ENCODE assay signal across 8 cellular contexts in genomic region chr11:66855574-66856495, GRCh38. TPM values are rescaled to one million over a fixed set of nuclear protein-coding genes. Genes with fewer than 3 reads are reported as not detected.
DNase-seq lines count a peak whose midpoint lies in the region; ATAC-seq and TF ChIP-seq lines count a peak whose summit lies in the region.

No MANE protein-coding gene starts in this region.

- no peaks in the 10 kb centered on the region for H3K9me3 ChIP-seq in endodermal cell (ENCODE audit: control insufficient read depth, low read length)
- H3K9me3 ChIP-seq in mesodermal cell (ENCODE audit: control insufficient read depth, low read length) = no peaks in the 10 kb centered on the region

- H3K27me3 ChIP-seq in endodermal cell (ENCODE audit: control insufficient read depth, insufficient read depth, low read length, poor library complexity, severe bottlenecking) = no peaks in the 10 kb centered on the region

- no peaks in the 10 kb centered on the region for H3K27me3 Mint-ChIP-seq in activated CD8-positive, alpha-beta T cell treated with anti-CD3 and anti-CD28 coated beads for 36 hours
- no peaks in the 10 kb centered on the region for H3K27me3 Mint-ChIP-seq in endodermal cell (ENCODE audit: insufficient read depth)

- ATAC-seq in HG03460 (IDR thresholded peaks at IDR 0.05; ENCODE audit: unreplicated experiment) = peak; percentile 67
- ATAC-seq in activated CD8-positive, alpha-beta T cell treated with anti-CD3 and anti-CD28 coated beads for 36 hours = peak; percentile 89

- CTCF ChIA-PET in activated CD8-positive, alpha-beta T cell treated with anti-CD3 and anti-CD28 coated beads for 36 hours (lab: Charles Lee) = interaction anchor here (0.8 to 1.7 kb wide), 5 partner anchors 10 to 276 kb away, joined by 3 to 5 read pairs (median 4); no protein-coding TSS in a partner anchor

- peaks cover 14% of the 10 kb centered on the region for H3K4me1 Mint-ChIP-seq in activated CD8-positive, alpha-beta T cell treated with anti-CD3 and anti-CD28 coated beads for 36 hours (ENCODE audit: low read depth)
- peaks cover 4% of the 10 kb centered on the region for H3K4me1 Mint-ChIP-seq in endodermal cell

- peaks cover 4% of the 10 kb centered on the region for H3K36me3 Mint-ChIP-seq in activated CD8-positive, alpha-beta T cell treated with anti-CD3 and anti-CD28 coated beads for 36 hours (ENCODE audit: low read depth)
- no peaks in the 10 kb centered on the region for H3K36me3 Mint-ChIP-seq in endodermal cell (ENCODE audit: low read depth)

- H3K36me3 ChIP-seq in endodermal cell (ENCODE audit: control insufficient read depth, insufficient read depth, low read length) = no peaks in the 10 kb centered on the region
- H3K36me3 ChIP-seq in mesodermal cell (ENCODE audit: control insufficient read depth, insufficient read depth, low read length) = peaks cover 14% of the 10 kb centered on the region

- peak overlapping the region; percentile 77 for H3K27ac Mint-ChIP-seq in activated CD8-positive, alpha-beta T cell treated with anti-CD3 and anti-CD28 coated beads for 36 hours
- H3K27ac Mint-ChIP-seq in endodermal cell = peak overlapping the region; percentile 88

- H3K4me3 Mint-ChIP-seq in activated CD8-positive, alpha-beta T cell treated with anti-CD3 and anti-CD28 coated beads for 36 hours = peak overlapping the region; percentile 89
- H3K4me3 Mint-ChIP-seq in endodermal cell = peak overlapping the region; percentile 72

- peak overlapping the region; percentile 52 for H3K9ac ChIP-seq in endodermal cell (ENCODE audit: extremely low read depth, low read length, poor library complexity, severe bottlenecking)

- no peaks in the 10 kb centered on the region for H3K9me3 Mint-ChIP-seq in activated CD8-positive, alpha-beta T cell treated with anti-CD3 and anti-CD28 coated beads for 36 hours
- H3K9me3 Mint-ChIP-seq in endodermal cell = no peaks in the 10 kb centered on the region

- intact Hi-C loops in activated CD8-positive, alpha-beta T cell treated with anti-CD3 and anti-CD28 coated beads for 36 hours (cut with micrococcal nuclease) = no loop called here

- POLR2A ChIA-PET in activated CD8-positive, alpha-beta T cell treated with anti-CD3 and anti-CD28 coated beads for 36 hours (lab: Charles Lee) = interaction anchor here (3.9 kb wide), 1 partner anchor 12 kb away, joined by 66 read pairs; the partner anchor contains the start of gene RCE1

- no peak for TF ChIP-seq CTCF in activated CD8-positive, alpha-beta T cell treated with anti-CD3 and anti-CD28 coated beads for 36 hours (IDR thresholded peaks at IDR 0.05)
- no peak for TF ChIP-seq CTCF in endodermal cell (conservative IDR thresholded peaks at IDR 0.05)

- WGBS in endodermal cell (ENCODE audit: insufficient coverage in 1 of 2, insufficient read length in 1 of 2), 2 experiments = 7 to 26% methylated on average over 11 to 51 of the region's 51 CpGs
- WGBS in mesodermal cell (ENCODE audit: insufficient coverage in 2 of 2), 2 experiments = 14 to 22% methylated on average over 10 to 14 of the region's 51 CpGs

- H3K27ac ChIP-seq in endodermal cell (ENCODE audit: low read depth, low read length) (peak overlapping the region; percentile 80), mesodermal cell (ENCODE audit: low read depth, low read length, severe bottlenecking) (peak overlapping the region; percentile 68)

- H3K4me1 ChIP-seq in endodermal cell (ENCODE audit: control insufficient read depth, insufficient read depth, low read length) (no peaks in the 10 kb centered on the region), mesodermal cell (ENCODE audit: control insufficient read depth, insufficient read depth, low read length, poor library complexity, severe bottlenecking) (peaks cover 4% of the 10 kb centered on the region)

- DNase-seq in C1 segment of cervical spinal cord (lab: John Stamatoyannopoulos, UW) = peak in 13 of 14 donors; percentile 41 to 94 (median 88)
- peak; percentile 97 for DNase-seq in GM19240 (ENCODE audit: insufficient read length, low spot score)
- DNase-seq in NCI-H69 (lab: John Stamatoyannopoulos, UW) = peak; percentile 99
- peak; percentile 90 for DNase-seq in activated CD8-positive, alpha-beta T cell treated with anti-CD3 and anti-CD28 coated beads for 36 hours
- DNase-seq in endodermal cell = peak; percentile 98
- peak; percentile 70 for DNase-seq in stimulated activated CD8-positive, alpha-beta memory T cell treated with anti-CD3 and anti-CD28 coated beads, Interleukin-15, amount 100 ng/mL, for 24 hours (ENCODE audit: low read depth)

- H3K4me3 ChIP-seq in endodermal cell (ENCODE audit: low read length) (peak overlapping the region; percentile 83), mesodermal cell (ENCODE audit: extremely low read depth, insufficient read depth, low read length, poor library complexity, severe bottlenecking) (peak overlapping the region; percentile 66)

RNA-seq across cellular contexts. Expression of gene LRFN4, which starts 1.0 kb away (rescaled TPM):
- total RNA-seq in activated CD8-positive, alpha-beta T cell treated with anti-CD3 and anti-CD28 coated beads for 36 hours = 10 to 100 TPM; 36.0 to 39.2 TPM
- 10 to 100 TPM; 23.2 to 26.2 TPM for total RNA-seq in endodermal cell
- 27.8 TPM for polyA plus RNA-seq in endodermal cell (2013, experiment 1 of 2)
- 24.3 TPM for polyA plus RNA-seq in endodermal cell (2013, experiment 2 of 2)
- 25.7 TPM for polyA plus RNA-seq in mesodermal cell (2013, experiment 1 of 2)
- polyA plus RNA-seq in mesodermal cell (2013, experiment 2 of 2) = 19.1 TPM

RNA-seq across cellular contexts. Expression of gene RCE1, which starts 12.6 kb away (rescaled TPM):
- total RNA-seq in activated CD8-positive, alpha-beta T cell treated with anti-CD3 and anti-CD28 coated beads for 36 hours = 10 to 100 TPM; 22.1 to 26.8 TPM
- total RNA-seq in endodermal cell = 10 to 100 TPM; 34.5 to 37.5 TPM
- 21.4 TPM for polyA plus RNA-seq in endodermal cell (2013, experiment 1 of 2)
- 21.2 TPM for polyA plus RNA-seq in endodermal cell (2013, experiment 2 of 2)
- 20.8 TPM for polyA plus RNA-seq in mesodermal cell (2013, experiment 1 of 2)
- 18.5 TPM for polyA plus RNA-seq in mesodermal cell (2013, experiment 2 of 2)

Comparison
In these comparisons a context has a peak if more than half of its experiments do, and no peak if none do; other contexts are left out.
1. Peak in every context shown above with its lines: DNase-seq, ATAC-seq, H3K4me3 ChIP-seq and H3K27ac ChIP-seq.